Comparison of ENCODE assay signal across 21 cellular contexts in genomic region chr12:39616666-39617065, GRCh38. TPM values are rescaled to one million over a fixed set of nuclear protein-coding genes. Genes with fewer than 3 reads are reported as not detected.
DNase-seq lines count a peak whose midpoint lies in the region; ATAC-seq, FAIRE-seq and TF ChIP-seq lines count a peak whose summit lies in the region.
"Had no signal": no experiment of that assay in that cellular context is flagged by ENCODE, and none has a peak within 500 bp of the region (broad histone marks: within the 10 kb centered on the region; RNA-seq: fewer than 3 reads in every experiment).

No MANE protein-coding gene starts in this region.

- no peak overlapping the region for H3K4me2 ChIP-seq in keratinocyte (ENCODE audit: control insufficient read depth, extremely low read depth, insufficient read depth, low read depth, low read length)
- H3K4me2 ChIP-seq: hepatocyte had no signal

- dilution Hi-C loops in keratinocyte (cut with MboI; ENCODE audit: extremely low pct_ligation_motif_present, low sequenced_read_pairs) = no loop called here

- no peaks in the 10 kb centered on the region for H4K20me1 ChIP-seq in keratinocyte (ENCODE audit: control insufficient read depth, extremely low read depth, insufficient read depth, low read length)

- CTCF ChIA-PET in activated CD8-positive, alpha-beta memory T cell treated with anti-CD3 and anti-CD28 coated beads, Interleukin-2, amount 10 ng/mL, durations not matched to agents 7 days and 5 days (lab: Charles Lee) = interaction anchor here (0.8 to 1.4 kb wide), 2 partner anchors 19 to 490 kb away, joined by 3 to 4 read pairs; no protein-coding TSS in a partner anchor
- CTCF ChIA-PET in CD8-positive, alpha-beta T cell (lab: Charles Lee) = interaction anchor here (1.0 to 1.8 kb wide), 2 partner anchors 12 to 29 kb away, joined by 3 to 8 read pairs; no protein-coding TSS in a partner anchor

- no peak for ATAC-seq in activated CD8-positive, alpha-beta memory T cell treated with anti-CD3 and anti-CD28 coated beads, Interleukin-2, amount 10 ng/mL, durations not matched to agents 7 days and 5 days
- ATAC-seq in CD8-positive, alpha-beta T cell = no peak
- no peak for ATAC-seq in T-helper 17 cell
- ATAC-seq: HCT116, pancreas, upper lobe of right lung had no signal

- H3K27ac Mint-ChIP-seq in activated CD8-positive, alpha-beta memory T cell treated with anti-CD3 and anti-CD28 coated beads, Interleukin-2, amount 10 ng/mL, durations not matched to agents 7 days and 5 days = peak overlapping the region; percentile 84
- H3K27ac Mint-ChIP-seq in CD8-positive, alpha-beta T cell = peak overlapping the region; percentile 66
- peak overlapping the region; percentile 72 for H3K27ac Mint-ChIP-seq in T-helper 17 cell

- H3K27me3 Mint-ChIP-seq in activated CD8-positive, alpha-beta memory T cell treated with anti-CD3 and anti-CD28 coated beads, Interleukin-2, amount 10 ng/mL, durations not matched to agents 7 days and 5 days = no peaks in the 10 kb centered on the region
- no peaks in the 10 kb centered on the region for H3K27me3 Mint-ChIP-seq in CD8-positive, alpha-beta T cell (ENCODE audit: low read depth)
- H3K27me3 Mint-ChIP-seq in T-helper 17 cell = no peaks in the 10 kb centered on the region

- peaks cover 16% of the 10 kb centered on the region for H3K4me1 ChIP-seq in CD8-positive, alpha-beta T cell (ENCODE audit: insufficient read depth, low read length)
- peaks cover 3% of the 10 kb centered on the region for H3K4me1 ChIP-seq in keratinocyte (ENCODE audit: control insufficient read depth, extremely low read depth, insufficient read depth, low read length)
- H3K4me1 ChIP-seq: upper lobe of right lung had no signal

- no peaks in the 10 kb centered on the region for H3K9me3 Mint-ChIP-seq in activated CD8-positive, alpha-beta memory T cell treated with anti-CD3 and anti-CD28 coated beads, Interleukin-2, amount 10 ng/mL, durations not matched to agents 7 days and 5 days (ENCODE audit: low read depth)
- H3K9me3 Mint-ChIP-seq in CD8-positive, alpha-beta T cell = no peaks in the 10 kb centered on the region

- POLR2A ChIA-PET in CD8-positive, alpha-beta T cell (lab: Charles Lee) = interaction anchor here (0.9 to 2.3 kb wide), 4 partner anchors 10 to 70 kb away, joined by 3 to 7 read pairs (median 3); no protein-coding TSS in a partner anchor

- peaks cover 29% of the 10 kb centered on the region for H3K4me1 Mint-ChIP-seq in activated CD8-positive, alpha-beta memory T cell treated with anti-CD3 and anti-CD28 coated beads, Interleukin-2, amount 10 ng/mL, durations not matched to agents 7 days and 5 days
- peaks cover 42% of the 10 kb centered on the region for H3K4me1 Mint-ChIP-seq in CD8-positive, alpha-beta T cell (ENCODE audit: low read depth)
- H3K4me1 Mint-ChIP-seq in T-helper 17 cell = peaks cover 32% of the 10 kb centered on the region

- H3K9me3 ChIP-seq in CD8-positive, alpha-beta T cell (ENCODE audit: low read length) = no peaks in the 10 kb centered on the region
- H3K9me3 ChIP-seq in T-helper 17 cell (ENCODE audit: control insufficient read depth, low read length, poor library complexity, severe bottlenecking) = no peaks in the 10 kb centered on the region
- no peaks in the 10 kb centered on the region for H3K9me3 ChIP-seq in keratinocyte (ENCODE audit: control insufficient read depth, low read depth, low read length)
- H3K9me3 ChIP-seq in WERI-Rb-1 (ENCODE audit: severe bottlenecking) = no peaks in the 10 kb centered on the region
- H3K9me3 ChIP-seq: pancreas, Peyer's patch, upper lobe of right lung had no signal

- no peaks in the 10 kb centered on the region for H3K36me3 ChIP-seq in CD8-positive, alpha-beta T cell (ENCODE audit: insufficient read depth, low read length)
- H3K36me3 ChIP-seq in keratinocyte (ENCODE audit: control insufficient read depth in 2 of 2, extremely low read depth in 1 of 2, insufficient read depth in 2 of 2, low read length in 2 of 2) = no peaks in the 10 kb centered on the region
- no peaks in the 10 kb centered on the region for H3K36me3 ChIP-seq in WERI-Rb-1
- H3K36me3 ChIP-seq: brain microvascular endothelial cell, pancreas, Peyer's patch, upper lobe of right lung had no signal

- no peak for DNase-seq in activated CD8-positive, alpha-beta memory T cell treated with anti-CD3 and anti-CD28 coated beads, Interleukin-2, amount 10 ng/mL, durations not matched to agents 7 days and 5 days
- no peak for DNase-seq in activated CD8-positive, alpha-beta memory T cell treated with anti-CD3 and anti-CD28 coated beads, Interleukin-2, amount 50 U/mL, for 4 hours
- no peak for DNase-seq in CD8-positive, alpha-beta T cell
- DNase-seq in T-helper 17 cell (no peak), keratinocyte (ENCODE audit: low read depth, low spot score) (no peak), NCI-H226 (no peak), WERI-Rb-1 (no peak), NCI-H2227 (lab: John Stamatoyannopoulos, UW; ENCODE audit: unreplicated experiment) (no peak)
- DNase-seq: brain microvascular endothelial cell; COR-L47; NCI-H187 treated with DMSO at 0.1 percent for 48 hours; NCI-H526 treated with DMSO at 0.1 percent for 48 hours; pancreas; Peyer's patch; stimulated activated CD4-positive, alpha-beta T cell treated with anti-CD3 and anti-CD28 coated beads, Interleukin-4, amount 100 ng/mL, for 4 hours; SW 1271; upper lobe of right lung had no signal

- H3K4me3 Mint-ChIP-seq in activated CD8-positive, alpha-beta memory T cell treated with anti-CD3 and anti-CD28 coated beads, Interleukin-2, amount 10 ng/mL, durations not matched to agents 7 days and 5 days = no peak overlapping the region
- H3K4me3 Mint-ChIP-seq in CD8-positive, alpha-beta T cell = peak overlapping the region; percentile 86
- H3K4me3 Mint-ChIP-seq in T-helper 17 cell = peak overlapping the region; percentile 86

- H3K27ac ChIP-seq in CD8-positive, alpha-beta T cell (ENCODE audit: low read depth, low read length) = peak overlapping the region; percentile 19
- H3K27ac ChIP-seq in keratinocyte (ENCODE audit: control insufficient read depth, insufficient read depth, low read length) = no peak overlapping the region
- H3K27ac ChIP-seq in WERI-Rb-1 = no peak overlapping the region
- H3K27ac ChIP-seq: brain microvascular endothelial cell, hepatocyte, pancreas, Peyer's patch, upper lobe of right lung had no signal

- H3K36me3 Mint-ChIP-seq in activated CD8-positive, alpha-beta memory T cell treated with anti-CD3 and anti-CD28 coated beads, Interleukin-2, amount 10 ng/mL, durations not matched to agents 7 days and 5 days = peaks cover 41% of the 10 kb centered on the region
- H3K36me3 Mint-ChIP-seq in CD8-positive, alpha-beta T cell = peaks cover 30% of the 10 kb centered on the region
- H3K36me3 Mint-ChIP-seq in T-helper 17 cell (ENCODE audit: low read depth) = peaks cover 10% of the 10 kb centered on the region

- H2AFZ ChIP-seq in keratinocyte (ENCODE audit: control insufficient read depth, low read length) = no peak overlapping the region
- H2AFZ ChIP-seq: hepatocyte had no signal

- FAIRE-seq in keratinocyte (lab: Jason Lieb, UNC) = peak; percentile 20
- FAIRE-seq: G401.6 had no signal

- H3K27me3 ChIP-seq in CD8-positive, alpha-beta T cell (ENCODE audit: insufficient read depth, low read length) = no peaks in the 10 kb centered on the region
- H3K27me3 ChIP-seq in keratinocyte (ENCODE audit: control insufficient read depth, extremely low read depth, insufficient read depth, low read length) (no peaks in the 10 kb centered on the region), WERI-Rb-1 (ENCODE audit: insufficient read depth, low read depth, severe bottlenecking) (no peaks in the 10 kb centered on the region)
- H3K27me3 ChIP-seq: brain microvascular endothelial cell, hepatocyte, pancreas, Peyer's patch, upper lobe of right lung had no signal

- no peak for TF ChIP-seq CTCF in CD8-positive, alpha-beta T cell (IDR thresholded peaks at IDR 0.05)
- TF ChIP-seq CTCF in keratinocyte (optimal IDR thresholded peaks at IDR 0.05 in 1 of 3, IDR thresholded peaks at IDR 0.05 in 1 of 3, conservative IDR thresholded peaks at IDR 0.05 in 1 of 3; ENCODE audit: extremely low read depth in 1 of 3, insufficient read depth in 2 of 3, low read length in 3 of 3) = no peak
- no peak for TF ChIP-seq CTCF in WERI-Rb-1 (IDR thresholded peaks at IDR 0.05; ENCODE audit: low read depth, low read length)

- H3K4me3 ChIP-seq in CD8-positive, alpha-beta T cell (ENCODE audit: low read depth, low read length) = peak overlapping the region; percentile 41
- H3K4me3 ChIP-seq in keratinocyte (ENCODE audit: control insufficient read depth in 2 of 3, extremely low read depth in 1 of 3, insufficient read depth in 2 of 3, low read depth in 1 of 3, low read length in 3 of 3) (no peak overlapping the region), WERI-Rb-1 (ENCODE audit: low read depth, low read length) (no peak overlapping the region)
- H3K4me3 ChIP-seq: hepatocyte, pancreas had no signal

- intact Hi-C loops in CD8-positive, alpha-beta T cell (cut with DNase I, micrococcal nuclease) = loop anchor here in 1 of 2 experiments (5.0 to 10.0 kb wide), 2 partner anchors 488 to 1299 kb away; partner anchors contain the start of genes ALG10B and SLC2A13

- no peak overlapping the region for H3K9ac ChIP-seq in keratinocyte (ENCODE audit: control insufficient read depth, extremely low read depth, insufficient read depth, low read length)

- no peaks in the 10 kb centered on the region for H3K9me1 ChIP-seq in keratinocyte (ENCODE audit: control insufficient read depth, extremely low read depth, insufficient read depth, low read length)

- no peaks in the 10 kb centered on the region for H3K79me2 ChIP-seq in keratinocyte (ENCODE audit: control insufficient read depth, insufficient read depth, low read length)
- H3K79me2 ChIP-seq: hepatocyte had no signal

RNA-seq across cellular contexts. Expression of gene ABCD2, which starts 2.9 kb away (rescaled TPM):
- total RNA-seq in activated CD8-positive, alpha-beta memory T cell treated with anti-CD3 and anti-CD28 coated beads, Interleukin-2, amount 10 ng/mL, durations not matched to agents 7 days and 5 days = 10 to 100 TPM; 25.0 to 26.6 TPM
- 1 to 10 TPM; 3.4 to 3.5 TPM for total RNA-seq in CD8-positive, alpha-beta T cell
- 1 to 10 TPM; 7.5 to 9.1 TPM for total RNA-seq in T-helper 17 cell
- 0.01 to 0.03 TPM (median 0.02 TPM) in 3 replicates for polyA plus RNA-seq in keratinocyte
- not detected for polyA plus RNA-seq in keratinocyte (2011; ENCODE audit: low read depth)
- polyA plus RNA-seq in keratinocyte (2011; cell fraction: cytosol; rRNA removed) = 0.01 TPM in 2 replicates
- 0.01 TPM in 1 of 2 replicates, not detected in the other for polyA plus RNA-seq in keratinocyte (2011; cell fraction: nucleus; rRNA removed)
- polyA plus RNA-seq in keratinocyte (2012; ENCODE audit: low replicate concordance) = not detected in 2 replicates
- 0.06 TPM in 1 of 3 replicates, not detected in the others for polyA minus RNA-seq in keratinocyte
- not detected for polyA minus RNA-seq in keratinocyte (2011; cell fraction: cytosol; rRNA and poly(A)+ RNA removed)
- not detected in 2 replicates for polyA minus RNA-seq in keratinocyte (2011; cell fraction: nucleus; rRNA and poly(A)+ RNA removed)
- total RNA-seq: A673 had no signal
